Comparison of ENCODE assay signal across 8 cellular contexts in genomic region chr6:25138024-25138696, GRCh38.
A peak's percentile ranks its signal among the peaks of the same experiment; 100 is the strongest.
DNase-seq lines count a peak whose midpoint lies in the region; ATAC-seq and TF ChIP-seq lines count a peak whose summit lies in the region.

No MANE protein-coding gene starts in this region.

- no peaks in the 10 kb centered on the region for H3K27me3 ChIP-seq in A673 (replicated peaks; ENCODE audit: insufficient read depth, low read depth, low read length, poor library complexity)
- no peaks in the 10 kb centered on the region for H3K27me3 ChIP-seq in skeletal muscle satellite cell (ENCODE audit: control insufficient read depth, insufficient read depth, low read length)

- H3K4me1 ChIP-seq in A673 (ENCODE audit: insufficient read depth, low read length, poor library complexity, severe bottlenecking): no peaks in the 10 kb centered on the region
- H3K4me1 ChIP-seq in skeletal muscle satellite cell (ENCODE audit: control insufficient read depth, insufficient read depth, low read length): peaks cover 26% of the 10 kb centered on the region

- no peak for TF ChIP-seq CTCF in A673 (conservative IDR thresholded peaks at IDR 0.05; ENCODE audit: low read depth, low read length)

- POLR2A ChIA-PET in A673 (lab: Charles Lee; ENCODE audit: low non-redundant PET): interaction anchor here (0.7 kb wide), 1 partner anchor 1456 kb away, joined by 4 read pairs; no protein-coding TSS in a partner anchor

- CTCF ChIA-PET in A673 (lab: Charles Lee): no interaction called here

- H3K4me3 ChIP-seq in A673 (ENCODE audit: low read depth, low read length, poor library complexity, severe bottlenecking) (peak overlapping the region; percentile 41), skeletal muscle satellite cell (ENCODE audit: low read length) (peak overlapping the region; percentile 66)

- peak; percentile 60 for DNase-seq in A673 (ENCODE audit: low spot score)
- peak; percentile 19 to 37 for DNase-seq in SHP77 (lab: John Stamatoyannopoulos, UW)
- DNase-seq in activated naive CD4-positive, alpha-beta T cell treated with anti-CD3 and anti-CD28 coated beads, Interleukin-2, amount 50 U/mL, for 16 hours: peak; percentile 60
- DNase-seq in glomerular visceral epithelial cell (ENCODE audit: extremely low spot score): peak; percentile 65
- DNase-seq in retina: no peak

- H3K36me3 ChIP-seq in A673 (ENCODE audit: insufficient read depth, low read length, poor library complexity, severe bottlenecking): no peaks in the 10 kb centered on the region
- H3K36me3 ChIP-seq in skeletal muscle satellite cell (ENCODE audit: insufficient read depth, low read length): no peaks in the 10 kb centered on the region

- H3K9ac ChIP-seq in skeletal muscle satellite cell (ENCODE audit: low read depth, low read length): peak overlapping the region; percentile 77

- ATAC-seq in GM18870 (IDR thresholded peaks at IDR 0.05; ENCODE audit: unreplicated experiment) (peak; percentile 83), HG03108 (IDR thresholded peaks at IDR 0.05; ENCODE audit: unreplicated experiment) (peak; percentile 92)

- peak overlapping the region; percentile 39 for H3K27ac ChIP-seq in A673 (ENCODE audit: low read depth, low read length, poor library complexity, severe bottlenecking)

- intact Hi-C loops in A673 (cut with micrococcal nuclease; ENCODE audit: unreplicated experiment): no loop called here

- H3K4me2 ChIP-seq in skeletal muscle satellite cell (ENCODE audit: low read length): peak overlapping the region; percentile 84

- BruUV-seq in A673 (replicated peaks; lab: Mats Ljungman, UMichigan): no TSS peak

- H3K9me3 ChIP-seq in A673 (ENCODE audit: low read depth, low read length, poor library complexity, severe bottlenecking) (peaks cover 9% of the 10 kb centered on the region), skeletal muscle satellite cell (replicated peaks; ENCODE audit: low read length) (no peaks in the 10 kb centered on the region)
